1 cellular context compared by ENCODE assay signal in the genomic region with DNA sequence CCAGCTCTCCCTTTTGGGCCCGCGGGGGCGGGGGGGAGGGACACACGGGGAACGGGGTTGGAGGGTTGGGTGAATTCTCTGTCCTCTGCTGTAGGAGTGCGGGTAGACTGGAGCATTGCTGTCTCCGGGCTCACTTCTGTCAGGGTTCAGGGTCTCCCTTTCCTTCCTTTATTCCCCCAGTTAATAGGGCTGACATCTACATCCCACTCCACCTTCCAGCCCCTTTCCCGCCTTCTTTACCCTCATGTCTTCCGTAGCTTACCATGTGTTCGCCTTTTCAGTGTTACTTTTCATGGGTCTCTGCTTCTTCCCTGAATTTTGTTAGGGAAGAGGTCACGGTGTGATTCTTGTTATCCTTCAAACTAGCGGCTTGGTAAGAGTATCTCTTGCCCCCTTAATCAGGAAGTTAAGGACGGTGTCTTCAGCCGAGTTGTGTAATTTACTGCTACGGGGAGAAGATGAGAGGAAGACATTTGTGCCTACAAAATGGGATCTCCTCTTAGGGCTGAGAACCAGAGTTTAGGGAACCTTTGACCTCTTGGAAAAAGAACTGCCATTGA.
TF ChIP-seq lines count a peak whose summit lies in the region.

No MANE protein-coding gene starts in this region.

TF ChIP-seq in K562, 482 proteins besides CTCF, POLR2A, EP300 and RAD21 (continued from another document):
- TF ChIP-seq ZBTB11 (CRISPR knock-in tag; IDR thresholded peaks at IDR 0.05) = no peak; a peak in 1 of 6 replicates
- no peak for TF ChIP-seq ZNF280A (IDR thresholded peaks at IDR 0.05; ENCODE audit: low read depth, partially characterized antibody)
- TF ChIP-seq RB1 (IDR thresholded peaks at IDR 0.05; ENCODE audit: low read depth) = 0 out of 2 replicates have a peak, but pooled peaks have one; percentile 8
- TF ChIP-seq HDGF (IDR thresholded peaks at IDR 0.05) = no peak
- no peak for TF ChIP-seq MEF2A (IDR thresholded peaks at IDR 0.05; ENCODE audit: control insufficient read depth, low read depth, low read length)
- no peak for TF ChIP-seq EHMT2 (IDR thresholded peaks at IDR 0.05)
- no peak for TF ChIP-seq ARID1B (IDR thresholded peaks at IDR 0.05)
- TF ChIP-seq TCF7L2 (IDR thresholded peaks at IDR 0.05; ENCODE audit: low read depth, low read length) = no peak
- TF ChIP-seq IRF2 (CRISPR knock-in tag; IDR thresholded peaks at IDR 0.05) = no peak
TF ChIP-seq in K562: peak in this region for 71.
